In genomic region chrX:139640259-139640658, GRCh38 we compare ENCODE assay signal across 26 cellular contexts.
"Had no signal": no experiment of that assay in that cellular context is flagged by ENCODE, and none has a peak within 500 bp of the region (broad histone marks: within the 10 kb centered on the region; RNA-seq: fewer than 3 reads in every experiment).

No MANE protein-coding gene starts in this region.

- H3K27me3 Mint-ChIP-seq: activated naive CD8-positive, alpha-beta T cell treated with anti-CD3 and anti-CD28 coated beads, Interleukin-2, amount 10 ng/mL, durations not matched to agents 7 days and 5 days; central memory CD8-positive, alpha-beta T cell had no signal

- H3K4me3 Mint-ChIP-seq: activated CD8-positive, alpha-beta T cell treated with anti-CD3 and anti-CD28 coated beads, Interleukin-2, amount 10 ng/mL, durations not matched to agents 7 days and 5 days; activated naive CD8-positive, alpha-beta T cell treated with anti-CD3 and anti-CD28 coated beads, Interleukin-2, amount 10 ng/mL, durations not matched to agents 7 days and 5 days; central memory CD8-positive, alpha-beta T cell; T-helper 1 cell treated with Interleukin-12 subunit alpha and Interleukin-12 subunit beta and Interleukin-4 antibody, amounts not matched to agents 30 μg/mL and 1 μg/mL, for 36 hours had no signal

- H3K36me3 ChIP-seq: adrenal gland, SJSA1 had no signal

- H3K4me1 ChIP-seq: adrenal gland, SJSA1 had no signal

- H3K4me1 Mint-ChIP-seq: central memory CD8-positive, alpha-beta T cell had no signal

- H3K36me3 Mint-ChIP-seq: activated naive CD8-positive, alpha-beta T cell treated with anti-CD3 and anti-CD28 coated beads, Interleukin-2, amount 10 ng/mL, durations not matched to agents 7 days and 5 days had no signal

- ATAC-seq: activated CD4-positive, CD25-positive, alpha-beta regulatory T cell treated with anti-CD3 and anti-CD28 coated beads, Interleukin-2, amount 50 U/mL, for 24 hours; activated CD8-positive, alpha-beta T cell treated with anti-CD3 and anti-CD28 coated beads, Interleukin-2, amount 10 ng/mL, durations not matched to agents 7 days and 5 days; Panc1 had no signal

- DNase-seq: activated CD4-positive, alpha-beta T cell treated with anti-CD3 and anti-CD28 coated beads for 48 hours; activated CD4-positive, alpha-beta T cell treated with anti-CD3 and anti-CD28 coated beads, Interleukin-2, amount 50 U/mL, for 4 hours; activated CD8-positive, alpha-beta memory T cell treated with anti-CD3 and anti-CD28 coated beads, Interleukin-2, amount 50 U/mL, for 48 hours; activated CD8-positive, alpha-beta T cell treated with anti-CD3 and anti-CD28 coated beads, Interleukin-2, amount 10 ng/mL, durations not matched to agents 7 days and 5 days; activated naive CD4-positive, alpha-beta T cell treated with anti-CD3 and anti-CD28 coated beads, Interleukin-2, amount 50 U/mL, for 16 hours; activated naive CD8-positive, alpha-beta T cell treated with anti-CD3 and anti-CD28 coated beads, Interleukin-2, amount 10 ng/mL, durations not matched to agents 7 days and 5 days; activated T-cell treated with anti-CD3 and anti-CD28 coated beads, Interleukin-2, amount 50 U/mL, for 1 hour; adrenal gland; aorta; NCI-H1105 treated with DMSO at 0.1 percent for 48 hours; NCI-H146; NCI-H1930; NCI-H2171; NCI-H345; NCI-H510A; NCI-H526 treated with DMSO at 0.1 percent for 48 hours; NCI-H82; NK-92 treated with Interleukin-12 subunit alpha and Interleukin-12 subunit beta, amount 100 ng/mL, for 24 hours; OCI-M1; Right ventricle myocardium superior; RPMI8226 had no signal

- H3K4me3 ChIP-seq: adrenal gland, SJSA1 had no signal

- H3K9me3 Mint-ChIP-seq: activated naive CD8-positive, alpha-beta T cell treated with anti-CD3 and anti-CD28 coated beads, Interleukin-2, amount 10 ng/mL, durations not matched to agents 7 days and 5 days; central memory CD8-positive, alpha-beta T cell; T-helper 1 cell treated with Interleukin-12 subunit alpha and Interleukin-12 subunit beta and Interleukin-4 antibody, amounts not matched to agents 30 μg/mL and 1 μg/mL, for 36 hours had no signal

- H3K27ac Mint-ChIP-seq: activated CD8-positive, alpha-beta T cell treated with anti-CD3 and anti-CD28 coated beads, Interleukin-2, amount 10 ng/mL, durations not matched to agents 7 days and 5 days; activated naive CD8-positive, alpha-beta T cell treated with anti-CD3 and anti-CD28 coated beads, Interleukin-2, amount 10 ng/mL, durations not matched to agents 7 days and 5 days; T-helper 1 cell treated with Interleukin-12 subunit alpha and Interleukin-12 subunit beta and Interleukin-4 antibody, amounts not matched to agents 30 μg/mL and 1 μg/mL, for 36 hours had no signal

- H3K27me3 ChIP-seq: adrenal gland, SJSA1 had no signal

- H3K27ac ChIP-seq: adrenal gland, SJSA1 had no signal

- H3K9me3 ChIP-seq: adrenal gland, SJSA1 had no signal
